Comparison of ENCODE assay signal across 15 cellular contexts in genomic region chr15:40474581-40474980, GRCh38. TPM values are rescaled to one million over a fixed set of nuclear protein-coding genes. Genes with fewer than 3 reads are reported as not detected.
DNase-seq lines count a peak whose midpoint lies in the region; ATAC-seq, FAIRE-seq and TF ChIP-seq lines count a peak whose summit lies in the region.
"Had no signal": no experiment of that assay in that cellular context is flagged by ENCODE, and none has a peak within 500 bp of the region (broad histone marks: within the 10 kb centered on the region; RNA-seq: fewer than 3 reads in every experiment).

No MANE protein-coding gene starts in this region.

- CTCF ChIA-PET in H1 (lab: Charles Lee; ENCODE audit: partially characterized antibody), result no interaction called here

- no peak for TF ChIP-seq EP300 in H1 (IDR thresholded peaks at IDR 0.05; ENCODE audit: borderline replicate concordance in 1 of 2, low read depth in 2 of 2, low read length in 2 of 2)

- no peak for ATAC-seq in HG03095 (IDR thresholded peaks at IDR 0.05; ENCODE audit: unreplicated experiment)
- ATAC-seq in HG02973 (IDR thresholded peaks at IDR 0.05; ENCODE audit: unreplicated experiment), result no peak
- ATAC-seq in HG03439 (IDR thresholded peaks at IDR 0.05; ENCODE audit: unreplicated experiment), result no peak
- ATAC-seq: A549, HepG2 had no signal

- H3K4ac ChIP-seq in H1 (replicated peaks; ENCODE audit: insufficient read length, low read depth, low read length), result no peak overlapping the region
- no peak overlapping the region for H3K4ac ChIP-seq in neuronal stem cell (ENCODE audit: low read length)

- H3K79me1 ChIP-seq in H1 (ENCODE audit: low read depth, low read length), result peaks cover 5% of the 10 kb centered on the region; the same call in 1 of the 2 replicates
- H3K79me1 ChIP-seq in neuronal stem cell (ENCODE audit: low read depth, low read length), result peaks cover 6% of the 10 kb centered on the region

- H3K79me2 ChIP-seq in Loucy (ENCODE audit: insufficient read depth, low read length), result peaks cover 32% of the 10 kb centered on the region
- no peaks in the 10 kb centered on the region for H3K79me2 ChIP-seq in H1 (ENCODE audit: control insufficient read depth in 1 of 2, insufficient read depth in 2 of 2, low read length in 2 of 2)

- H2AFZ ChIP-seq in Loucy (ENCODE audit: low read length) (no peak overlapping the region), H1 (ENCODE audit: low read length) (no peak overlapping the region), neuronal stem cell (ENCODE audit: low read length) (peak overlapping the region; percentile 42)

- H3K27me3 ChIP-seq in Loucy (ENCODE audit: insufficient read depth, low read length, poor library complexity, severe bottlenecking) (no peaks in the 10 kb centered on the region), H1 (replicated peaks in 1 of 4; ENCODE audit: control insufficient read depth in 3 of 4, extremely low read depth in 1 of 4, insufficient read depth in 3 of 4, low read length in 3 of 4) (peaks cover 0 to 3% (median 0%) of the 10 kb centered on the region in 4 experiments; a peak in 1 of 7 replicates), neuronal stem cell (ENCODE audit: control insufficient read depth in 3 of 3, insufficient read depth in 3 of 3, low read depth in 1 of 3, low read length in 3 of 3) (no peaks in the 10 kb centered on the region)
- H3K27me3 ChIP-seq: BE2C had no signal

- peak overlapping the region; percentile 56 for H3K9ac ChIP-seq in Loucy (ENCODE audit: low read depth, low read length, poor library complexity, severe bottlenecking)
- no peak overlapping the region for H3K9ac ChIP-seq in H1 (replicated peaks in 1 of 4; ENCODE audit: extremely low read depth in 1 of 4, low read depth in 3 of 4, low read length in 3 of 4)
- no peak overlapping the region for H3K9ac ChIP-seq in neuronal stem cell (ENCODE audit: low read depth, low read length, poor library complexity)

- no peak overlapping the region for H4K5ac ChIP-seq in H1 (ENCODE audit: insufficient read length, low read depth, low read length)

- H4K20me1 ChIP-seq in Loucy (ENCODE audit: insufficient read depth, low read length, poor library complexity, severe bottlenecking) (peaks cover 11% of the 10 kb centered on the region), H1 (replicated peaks in 1 of 2; ENCODE audit: control insufficient read depth in 1 of 2, insufficient read depth in 2 of 2, low read length in 2 of 2) (peaks cover 0 to 6% of the 10 kb centered on the region in 2 experiments)

- no peak for FAIRE-seq in H1 (lab: Jason Lieb, UNC)
- FAIRE-seq: A549, GM19239, HepG2, HTR-8/SVneo had no signal

- H4K8ac ChIP-seq in H1 (ENCODE audit: extremely low read depth, insufficient read depth, low read length) (no peak overlapping the region), neuronal stem cell (ENCODE audit: low read depth, low read length) (no peak overlapping the region)

- no peak overlapping the region for H2BK15ac ChIP-seq in H1 (ENCODE audit: low read length)
- no peak overlapping the region for H2BK15ac ChIP-seq in neuronal stem cell (ENCODE audit: low read length)

- H4K91ac ChIP-seq in H1 (replicated peaks; ENCODE audit: insufficient read length, low read length), result no peak overlapping the region
- H4K91ac ChIP-seq in neuronal stem cell (ENCODE audit: low read depth, low read length, poor library complexity), result no peak overlapping the region

- H3K4me1 ChIP-seq in Loucy (ENCODE audit: insufficient read depth, low read length, poor library complexity, severe bottlenecking) (peaks cover 80% of the 10 kb centered on the region), H1 (replicated peaks in 1 of 4; ENCODE audit: control insufficient read depth in 3 of 4, insufficient read depth in 4 of 4, low read length in 3 of 4) (peaks cover 0 to 17% (median 10%) of the 10 kb centered on the region in 4 experiments; a peak in 6 of 7 replicates), neuronal stem cell (ENCODE audit: control insufficient read depth in 2 of 2, insufficient read depth in 1 of 2, low read depth in 1 of 2, low read length in 2 of 2) (peaks cover 0 to 19% of the 10 kb centered on the region in 2 donors)
- H3K4me1 ChIP-seq: BE2C had no signal

- POLR2A ChIA-PET in H1 (lab: Charles Lee; ENCODE audit: partially characterized antibody), result interaction anchor here (2.1 kb wide), 1 partner anchor 11 kb away, joined by 7 read pairs; no protein-coding TSS in a partner anchor

- no peak for DNase-seq in H1 (ENCODE audit: low read depth in 1 of 2, low spot score in 2 of 2)
- no peak for DNase-seq in neuronal stem cell (ENCODE audit: low spot score)
- no peak for DNase-seq in stimulated activated CD4-positive, alpha-beta T cell treated with anti-CD3 and anti-CD28 coated beads, Interleukin-4, amount 100 ng/mL, for 4 hours
- DNase-seq: BE2C; Caco-2; CD8-positive, alpha-beta memory T cell; GF-D8 had no signal

- TF ChIP-seq CTCF in Loucy (conservative IDR thresholded peaks at IDR 0.05; ENCODE audit: low read length) (no peak), H1 (IDR thresholded peaks at IDR 0.05; ENCODE audit: control extremely low read depth in 1 of 3, insufficient read depth in 1 of 3, low read depth in 1 of 3, low read length in 3 of 3) (no peak)

- no peaks in the 10 kb centered on the region for H3K9me2 ChIP-seq in Loucy (replicated peaks; ENCODE audit: low read depth, low read length)

- no peak overlapping the region for H2AK5ac ChIP-seq in H1 (ENCODE audit: low read depth, low read length)
- H2AK5ac ChIP-seq in neuronal stem cell (ENCODE audit: low read depth, low read length), result no peak overlapping the region

- H2BK120ac ChIP-seq in H1 (replicated peaks; ENCODE audit: low read depth, low read length) (no peak overlapping the region), neuronal stem cell (ENCODE audit: low read depth, low read length) (no peak overlapping the region)

- H2BK20ac ChIP-seq in H1 (ENCODE audit: low read length), result no peak overlapping the region

- H3K4me3 ChIP-seq in Loucy (ENCODE audit: low read length, poor library complexity, severe bottlenecking), result peak overlapping the region; percentile 46
- no peak overlapping the region for H3K4me3 ChIP-seq in H1 (ENCODE audit: extremely low read depth in 1 of 4, insufficient read depth in 2 of 4, low read depth in 3 of 4, low read length in 4 of 4)
- H3K4me3 ChIP-seq in neuronal stem cell (ENCODE audit: low read length in 2 of 2), result no peak overlapping the region
- H3K4me3 ChIP-seq: A549 had no signal

- H3K27ac ChIP-seq in H1 (ENCODE audit: low read depth, low read length), result no peak overlapping the region
- no peak overlapping the region for H3K27ac ChIP-seq in neuronal stem cell (replicated peaks; ENCODE audit: low read length)
- H3K27ac ChIP-seq: A549 had no signal

- no peak overlapping the region for H3K56ac ChIP-seq in H1 (replicated peaks; ENCODE audit: insufficient read length, low read depth, low read length)

- no peak for TF ChIP-seq RAD21 in H1 (IDR thresholded peaks at IDR 0.05 in 1 of 2, conservative IDR thresholded peaks at IDR 0.05 in 1 of 2; ENCODE audit: low read depth in 2 of 2, low read length in 2 of 2)

- H3K23ac ChIP-seq in H1 (ENCODE audit: insufficient read length), result no peak overlapping the region
- no peak overlapping the region for H3K23ac ChIP-seq in neuronal stem cell (ENCODE audit: low read depth, low read length, poor library complexity)

- H3K4me2 ChIP-seq in Loucy (ENCODE audit: low read depth, low read length, poor library complexity, severe bottlenecking) (peak overlapping the region; percentile 64), H1 (ENCODE audit: insufficient read depth in 1 of 2, low read depth in 2 of 2, low read length in 2 of 2) (no peak overlapping the region), neuronal stem cell (ENCODE audit: insufficient read depth, low read length, poor library complexity, severe bottlenecking) (no peak overlapping the region)
- H3K4me2 ChIP-seq: A549 had no signal

- 82% methylated on average over 8 of the region's 8 CpGs; no CpG with 5 or more reads in 1 of the 2 experiments for WGBS in H1 (ENCODE audit: extremely low coverage in 1 of 2, insufficient coverage in 1 of 2, insufficient read length in 1 of 2, insufficient replicate concordance in 2 of 2, low coverage in 1 of 2, low lambda C conversion rate in 2 of 2, missing lambda C conversion rate in 1 of 2), 2 experiments
- no CpG with 5 or more reads among the region's 8 CpGs for WGBS in neuronal stem cell (ENCODE audit: extremely low coverage in 2 of 2, insufficient read length in 2 of 2, insufficient replicate concordance in 1 of 2), 2 donors

- TF ChIP-seq POLR2A in H1 (IDR thresholded peaks at IDR 0.05; ENCODE audit: control extremely low read depth in 1 of 2, low read depth in 2 of 2, low read length in 2 of 2), result no peak

- peaks cover 16% of the 10 kb centered on the region for H3K23me2 ChIP-seq in H1 (ENCODE audit: low read depth, low read length)

- H2BK12ac ChIP-seq in H1 (ENCODE audit: low read depth, low read length), result peak overlapping the region; percentile 39; the same call in 1 of the 2 replicates
- H2BK12ac ChIP-seq in neuronal stem cell (ENCODE audit: low read length), result no peak overlapping the region

- no peak overlapping the region for H2BK5ac ChIP-seq in H1 (ENCODE audit: low read depth, low read length)
- no peak overlapping the region for H2BK5ac ChIP-seq in neuronal stem cell (ENCODE audit: low read length)

- H3K36me3 ChIP-seq in Loucy (ENCODE audit: insufficient read depth, low read length) (no peaks in the 10 kb centered on the region), H1 (ENCODE audit: control insufficient read depth in 2 of 4, insufficient read depth in 4 of 4, low read length in 3 of 4) (no peaks in the 10 kb centered on the region), neuronal stem cell (replicated peaks in 1 of 2; ENCODE audit: control insufficient read depth in 2 of 2, insufficient read depth in 2 of 2, low read length in 2 of 2) (peaks cover 0 to 1% of the 10 kb centered on the region in 2 donors)
- H3K36me3 ChIP-seq: BE2C had no signal

- no peak overlapping the region for H3K18ac ChIP-seq in H1 (ENCODE audit: extremely low read depth, low read length)
- no peak overlapping the region for H3K18ac ChIP-seq in neuronal stem cell (ENCODE audit: low read length)

- H3K9me3 ChIP-seq in Loucy (ENCODE audit: insufficient read depth, low read depth, low read length), result no peaks in the 10 kb centered on the region
- H3K9me3 ChIP-seq in H1 (ENCODE audit: insufficient read depth in 2 of 2, low read depth in 1 of 2, low read length in 1 of 2), result no peaks in the 10 kb centered on the region
- peaks cover 0 to 6% of the 10 kb centered on the region in 2 donors for H3K9me3 ChIP-seq in neuronal stem cell (replicated peaks in 1 of 2; ENCODE audit: control insufficient read depth in 2 of 2, insufficient read depth in 1 of 2, low read depth in 1 of 2, low read length in 2 of 2)
- H3K9me3 ChIP-seq: A549, BE2C, Caco-2 had no signal

- H3K14ac ChIP-seq in H1 (ENCODE audit: insufficient read length) (no peak overlapping the region), neuronal stem cell (ENCODE audit: low read length) (no peak overlapping the region)

- peaks cover 16% of the 10 kb centered on the region for H3F3A ChIP-seq in Loucy (ENCODE audit: low read depth)

RNA-seq across cellular contexts. Expression of gene CHST14, which starts 3.8 kb away (rescaled TPM):
- total RNA-seq in H1 (2021; fragmentation: NEBNext Ultra II Directional; extraction: Animal tissue kit (Norgen Biotek cat#: 25700)), result 17.7 and 20.3 TPM in 2 replicates
- 13.4 and 15.2 TPM in 2 replicates for polyA plus RNA-seq in H1 (2011; rRNA removed)
- 10.0 TPM for polyA plus RNA-seq in H1 (2011; cell fraction: cytosol; rRNA removed)
- polyA plus RNA-seq in H1 (2011; cell fraction: nucleus; rRNA removed), result 14.9 TPM
- polyA plus RNA-seq in H1 (2012, experiment 1 of 2), result 16.1 to 20.5 TPM (median 18.5 TPM) in 4 replicates
- 21.7 TPM for polyA plus RNA-seq in H1 (2012, experiment 2 of 2)
- 19.8 TPM for polyA plus RNA-seq in H1 (2013, experiment 1 of 2)
- polyA plus RNA-seq in H1 (2013, experiment 2 of 2), result 20.1 TPM
- polyA minus RNA-seq in H1 (2011; rRNA and poly(A)+ RNA removed), result 7.0 and 8.4 TPM in 2 replicates
- 13.4 TPM for polyA minus RNA-seq in H1 (2011; cell fraction: cytosol; rRNA and poly(A)+ RNA removed)
- 6.5 TPM for polyA minus RNA-seq in H1 (2011; cell fraction: nucleus; rRNA and poly(A)+ RNA removed)
- polyA plus RNA-seq in neuronal stem cell (2013, experiment 1 of 2), result 24.1 TPM
- 23.7 TPM for polyA plus RNA-seq in neuronal stem cell (2013, experiment 2 of 2)

RNA-seq across cellular contexts. Expression of gene BAHD1, which starts 33.8 kb away (rescaled TPM):
- 38.9 and 40.0 TPM in 2 replicates for total RNA-seq in H1 (2021; fragmentation: NEBNext Ultra II Directional; extraction: Animal tissue kit (Norgen Biotek cat#: 25700))
- polyA plus RNA-seq in H1 (2011; rRNA removed), result 15.0 and 23.4 TPM in 2 replicates
- polyA plus RNA-seq in H1 (2011; cell fraction: cytosol; rRNA removed), result 19.2 TPM
- polyA plus RNA-seq in H1 (2011; cell fraction: nucleus; rRNA removed), result 45.1 TPM
- 36.7 to 45.3 TPM (median 39.3 TPM) in 4 replicates for polyA plus RNA-seq in H1 (2012, experiment 1 of 2)
- 31.9 TPM for polyA plus RNA-seq in H1 (2012, experiment 2 of 2)
- 24.0 TPM for polyA plus RNA-seq in H1 (2013, experiment 1 of 2)
- polyA plus RNA-seq in H1 (2013, experiment 2 of 2), result 22.9 TPM
- 16.4 and 20.1 TPM in 2 replicates for polyA minus RNA-seq in H1 (2011; rRNA and poly(A)+ RNA removed)
- 21.8 TPM for polyA minus RNA-seq in H1 (2011; cell fraction: cytosol; rRNA and poly(A)+ RNA removed)
- polyA minus RNA-seq in H1 (2011; cell fraction: nucleus; rRNA and poly(A)+ RNA removed), result 23.6 TPM
- 13.7 TPM for polyA plus RNA-seq in neuronal stem cell (2013, experiment 1 of 2)
- 14.1 TPM for polyA plus RNA-seq in neuronal stem cell (2013, experiment 2 of 2)
